In the genomic region with DNA sequence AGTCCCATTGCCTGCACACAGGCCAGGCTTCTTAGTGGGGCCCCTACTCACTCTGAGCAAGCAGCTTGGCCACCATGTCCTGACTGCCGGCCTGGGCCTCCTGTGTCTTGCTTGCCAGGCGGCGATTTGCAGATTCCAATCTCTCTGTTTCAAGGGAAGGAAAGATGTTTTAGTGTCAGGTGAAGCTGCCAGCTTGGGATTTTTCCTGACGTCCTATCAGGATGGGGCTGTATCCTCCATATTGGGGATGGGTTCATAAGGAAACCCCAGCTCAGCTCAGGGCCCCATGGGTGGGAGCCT, we compare ENCODE assay signal across 13 cellular contexts. TPM values are rescaled to one million over a fixed set of nuclear protein-coding genes. Genes with fewer than 3 reads are reported as not detected.
DNase-seq lines count a peak whose midpoint lies in the region; ATAC-seq and TF ChIP-seq lines count a peak whose summit lies in the region.
"Had no signal": no experiment of that assay in that cellular context is flagged by ENCODE, and none has a peak within 500 bp of the region (broad histone marks: within the 10 kb centered on the region; RNA-seq: fewer than 3 reads in every experiment).

No MANE protein-coding gene starts in this region.

- H3K27ac ChIP-seq in SK-N-SH (ENCODE audit: low read depth in 2 of 2, low read length in 1 of 2) (peak overlapping the region in 1 of 2 experiments; percentile 99; a peak in 3 of 4 replicates), thoracic aorta (peak overlapping the region; percentile 75 to 81)
- H3K27ac ChIP-seq: 22Rv1 had no signal

- H3K36me3 ChIP-seq in SK-N-SH (replicated peaks in 1 of 2; ENCODE audit: control insufficient read depth in 1 of 2, insufficient read depth in 2 of 2, low read length in 1 of 2) (peaks cover 82 to 84% of the 10 kb centered on the region in 2 experiments), thoracic aorta (peaks cover 74% of the 10 kb centered on the region)

- H3K9ac ChIP-seq in SK-N-SH = peak overlapping the region; percentile 17; the same call in 1 of the 2 replicates

- H3K27ac Mint-ChIP-seq in mesothelial cell of epicardium = peak overlapping the region; percentile 98
- H3K27ac Mint-ChIP-seq in T-helper 2 cell treated with Interferon-gamma antibody and Interleukin-4, amounts not matched to agents 5 μg/mL and 100 μg/mL, for 36 hours = no peak overlapping the region

- peaks cover 94% of the 10 kb centered on the region for H3F3A ChIP-seq in SK-N-SH (replicated peaks; ENCODE audit: insufficient read depth)

- H3K4me1 ChIP-seq in SK-N-SH (ENCODE audit: control insufficient read depth in 1 of 2, insufficient read depth in 2 of 2, low read depth in 1 of 2, low read length in 1 of 2) = peaks cover 15 to 93% of the 10 kb centered on the region in 2 experiments; a peak in 3 of 4 replicates
- peaks cover 61 to 98% of the 10 kb centered on the region in 2 donors for H3K4me1 ChIP-seq in thoracic aorta (ENCODE audit: control insufficient read depth in 1 of 2, low read depth in 2 of 2)

- no peak for TF ChIP-seq CTCF in SK-N-SH (IDR thresholded peaks at IDR 0.05)
- no peak for TF ChIP-seq CTCF in mesothelial cell of epicardium (IDR thresholded peaks at IDR 0.05; ENCODE audit: unreplicated experiment)
- TF ChIP-seq CTCF in thoracic aorta (IDR thresholded peaks at IDR 0.05) = no peak

- peaks cover 57% of the 10 kb centered on the region for H3K4me1 Mint-ChIP-seq in mesothelial cell of epicardium
- H3K4me1 Mint-ChIP-seq in T-helper 2 cell treated with Interferon-gamma antibody and Interleukin-4, amounts not matched to agents 5 μg/mL and 100 μg/mL, for 36 hours (ENCODE audit: low read depth) = peaks cover 12% of the 10 kb centered on the region

- WGBS in SK-N-SH (ENCODE audit: low lambda C conversion rate) = 79% methylated on average over 4 of the region's 4 CpGs

- peak overlapping the region; percentile 29 for H3K4me2 ChIP-seq in SK-N-SH

- peaks cover 30% of the 10 kb centered on the region for H3K36me3 Mint-ChIP-seq in mesothelial cell of epicardium
- no peaks in the 10 kb centered on the region for H3K36me3 Mint-ChIP-seq in T-helper 2 cell treated with Interferon-gamma antibody and Interleukin-4, amounts not matched to agents 5 μg/mL and 100 μg/mL, for 36 hours (ENCODE audit: low read depth)

- H3K4me3 Mint-ChIP-seq in mesothelial cell of epicardium = no peak overlapping the region
- H3K4me3 Mint-ChIP-seq in T-helper 2 cell treated with Interferon-gamma antibody and Interleukin-4, amounts not matched to agents 5 μg/mL and 100 μg/mL, for 36 hours = no peak overlapping the region

- no peaks in the 10 kb centered on the region for H3K27me3 Mint-ChIP-seq in mesothelial cell of epicardium (ENCODE audit: low read depth)
- peaks cover 22% of the 10 kb centered on the region for H3K27me3 Mint-ChIP-seq in T-helper 2 cell treated with Interferon-gamma antibody and Interleukin-4, amounts not matched to agents 5 μg/mL and 100 μg/mL, for 36 hours (ENCODE audit: low read depth)

- DNase-seq in SK-N-SH (no peak), cerebellar cortex (ENCODE audit: low spot score) (peak; percentile 16), mesothelial cell of epicardium (ENCODE audit: low spot score in 2 of 2, unreplicated experiment in 2 of 2) (no peak), thoracic aorta (ENCODE audit: low spot score) (no peak), NCI-H2227 (lab: John Stamatoyannopoulos, UW; ENCODE audit: unreplicated experiment) (no peak)
- DNase-seq in activated naive CD4-positive, alpha-beta T cell (lab: John Stamatoyannopoulos, UW) = no peak
- DNase-seq in T-helper 2 cell treated with Interferon-gamma antibody and Interleukin-4, amounts not matched to agents 5 μg/mL and 100 μg/mL, for 36 hours (ENCODE audit: low spot score) = no peak
- DNase-seq: activated gamma-delta T cell, cortex of kidney, NCI-H446 had no signal

- CTCF ChIA-PET in SK-N-SH (lab: Yijun Ruan, JAX) = interaction anchor here (1.0 to 1.7 kb wide), 3 partner anchors 57 to 108 kb away, joined by 4 to 7 read pairs (median 6); no protein-coding TSS in a partner anchor

- POLR2A ChIA-PET in SK-N-SH (lab: Yijun Ruan, JAX) = interaction anchor here (1.5 kb wide), 1 partner anchor 120 kb away, joined by 4 read pairs; a partner anchor contains a TSS

- no peak overlapping the region for H2AFZ ChIP-seq in SK-N-SH (ENCODE audit: low read depth)

- peaks cover 79% of the 10 kb centered on the region for H3K79me2 ChIP-seq in SK-N-SH (ENCODE audit: insufficient read depth)

- TF ChIP-seq EP300 in SK-N-SH (IDR thresholded peaks at IDR 0.05; ENCODE audit: borderline replicate concordance in 1 of 2, low read depth in 1 of 2, low read length in 1 of 2) = no peak

- H3K4me3 ChIP-seq in SK-N-SH (ENCODE audit: low read depth in 2 of 2, low read length in 1 of 2) = no peak overlapping the region
- H3K4me3 ChIP-seq in thoracic aorta = no peak overlapping the region

- no peak for ATAC-seq in SK-N-SH treated with all-trans-retinoic acid at 6 μM for 48 hours
- no peak for ATAC-seq in thoracic aorta (ENCODE audit: insufficient number of reproducible peaks, low FRiP score, low read depth)
- ATAC-seq: activated CD4-positive, CD25-positive, alpha-beta regulatory T cell treated with anti-CD3 and anti-CD28 coated beads, Interleukin-2, amount 50 U/mL, for 24 hours had no signal

- peaks cover 40% of the 10 kb centered on the region for H4K20me1 ChIP-seq in SK-N-SH (ENCODE audit: insufficient read depth)

- H3K27me3 ChIP-seq in SK-N-SH (ENCODE audit: insufficient read depth) = no peaks in the 10 kb centered on the region
- H3K27me3 ChIP-seq in thoracic aorta (replicated peaks; ENCODE audit: insufficient read depth) = no peaks in the 10 kb centered on the region

- H3K9me2 ChIP-seq in SK-N-SH = no peaks in the 10 kb centered on the region

- TF ChIP-seq RAD21 in SK-N-SH (IDR thresholded peaks at IDR 0.05; ENCODE audit: low read length) = no peak

- H3K9me3 Mint-ChIP-seq in mesothelial cell of epicardium = no peaks in the 10 kb centered on the region
- H3K9me3 Mint-ChIP-seq in T-helper 2 cell treated with Interferon-gamma antibody and Interleukin-4, amounts not matched to agents 5 μg/mL and 100 μg/mL, for 36 hours = no peaks in the 10 kb centered on the region

- H3K9me3 ChIP-seq in SK-N-SH (no peaks in the 10 kb centered on the region), thoracic aorta (no peaks in the 10 kb centered on the region)

TF ChIP-seq in SK-N-SH, 30 proteins besides CTCF, POLR2A, EP300 and RAD21 (continues in another document):
- TF ChIP-seq TCF12 (IDR thresholded peaks at IDR 0.05) = no peak
- TF ChIP-seq, protein P1, sequence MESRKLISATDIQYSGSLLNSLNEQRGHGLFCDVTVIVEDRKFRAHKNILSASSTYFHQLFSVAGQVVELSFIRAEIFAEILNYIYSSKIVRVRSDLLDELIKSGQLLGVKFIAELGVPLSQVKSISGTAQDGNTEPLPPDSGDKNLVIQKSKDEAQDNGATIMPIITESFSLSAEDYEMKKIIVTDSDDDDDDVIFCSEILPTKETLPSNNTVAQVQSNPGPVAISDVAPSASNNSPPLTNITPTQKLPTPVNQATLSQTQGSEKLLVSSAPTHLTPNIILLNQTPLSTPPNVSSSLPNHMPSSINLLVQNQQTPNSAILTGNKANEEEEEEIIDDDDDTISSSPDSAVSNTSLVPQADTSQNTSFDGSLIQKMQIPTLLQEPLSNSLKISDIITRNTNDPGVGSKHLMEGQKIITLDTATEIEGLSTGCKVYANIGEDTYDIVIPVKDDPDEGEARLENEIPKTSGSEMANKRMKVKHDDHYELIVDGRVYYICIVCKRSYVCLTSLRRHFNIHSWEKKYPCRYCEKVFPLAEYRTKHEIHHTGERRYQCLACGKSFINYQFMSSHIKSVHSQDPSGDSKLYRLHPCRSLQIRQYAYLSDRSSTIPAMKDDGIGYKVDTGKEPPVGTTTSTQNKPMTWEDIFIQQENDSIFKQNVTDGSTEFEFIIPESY (IDR thresholded peaks at IDR 0.05; ENCODE audit: borderline replicate concordance, low read depth) = no peak
- TF ChIP-seq, protein P2, sequence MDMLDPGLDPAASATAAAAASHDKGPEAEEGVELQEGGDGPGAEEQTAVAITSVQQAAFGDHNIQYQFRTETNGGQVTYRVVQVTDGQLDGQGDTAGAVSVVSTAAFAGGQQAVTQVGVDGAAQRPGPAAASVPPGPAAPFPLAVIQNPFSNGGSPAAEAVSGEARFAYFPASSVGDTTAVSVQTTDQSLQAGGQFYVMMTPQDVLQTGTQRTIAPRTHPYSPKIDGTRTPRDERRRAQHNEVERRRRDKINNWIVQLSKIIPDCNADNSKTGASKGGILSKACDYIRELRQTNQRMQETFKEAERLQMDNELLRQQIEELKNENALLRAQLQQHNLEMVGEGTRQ (IDR thresholded peaks at IDR 0.05; ENCODE audit: borderline replicate concordance, low read depth, low read length) = no peak

TF ChIP-seq in SK-N-SH treated with all-trans-retinoic acid at 6 μM for 48 hours, 23 proteins besides CTCF, POLR2A, EP300 and RAD21:
- TF ChIP-seq ESRRG (CRISPR knock-in tag; IDR thresholded peaks at IDR 0.05) (no peak), OSR1 (CRISPR knock-in tag; IDR thresholded peaks at IDR 0.05) (no peak), CSDC2 (CRISPR knock-in tag; IDR thresholded peaks at IDR 0.05) (no peak), ZNF8 (CRISPR knock-in tag; IDR thresholded peaks at IDR 0.05) (no peak)

RNA-seq across cellular contexts. Expression of a gene that starts 8.5 kb away (rescaled TPM):
- 163 and 185 TPM in 2 replicates for polyA plus RNA-seq in SK-N-SH (2012; rRNA removed)
- 91.0 and 115 TPM in 2 replicates for polyA plus RNA-seq in SK-N-SH (2012; cell fraction: cytosol; rRNA removed)
- 312 and 373 TPM in 2 replicates for polyA plus RNA-seq in SK-N-SH (2012; cell fraction: nucleus; rRNA removed)
- total RNA-seq in mesothelial cell of epicardium = 281 to 297 TPM (median 296 TPM) in 3 replicates
- total RNA-seq in thoracic aorta = 100 to 1,000 TPM in 1 of 2 donors, 10 to 100 TPM in 1; 62.4 to 161 TPM
